In the genomic region with DNA sequence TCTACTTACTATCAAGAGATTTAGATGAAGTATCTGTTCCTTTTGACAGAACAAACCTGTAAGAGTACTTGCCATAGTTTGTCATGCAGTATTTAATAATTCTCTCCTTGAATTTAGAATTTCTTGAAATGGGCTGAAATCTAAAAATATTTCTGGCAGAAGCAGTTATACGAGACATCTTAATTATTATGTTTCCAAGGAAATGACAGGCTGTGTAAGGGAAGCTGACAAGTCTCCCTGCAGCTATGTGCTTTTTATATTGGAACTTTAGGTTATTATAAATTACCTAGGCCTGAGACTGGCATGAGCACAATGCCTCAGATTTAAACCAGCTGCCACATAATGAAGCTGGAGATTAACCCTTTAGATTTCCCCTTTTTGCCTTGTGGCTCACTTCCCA, we compare ENCODE assay signal across 1 cellular context.
TF ChIP-seq lines count a peak whose summit lies in the region.

No MANE protein-coding gene starts in this region.

TF ChIP-seq in WTC11, 78 proteins besides CTCF, POLR2A, EP300 and RAD21 (continued from another document):
- TF ChIP-seq USF2 (CRISPR knock-in tag; IDR thresholded peaks at IDR 0.05) (no peak), SMAD3 (CRISPR knock-in tag; IDR thresholded peaks at IDR 0.05; ENCODE audit: borderline replicate concordance) (no peak), TP53 (CRISPR knock-in tag; IDR thresholded peaks at IDR 0.05) (no peak), CDX4 (CRISPR knock-in tag; IDR thresholded peaks at IDR 0.05; ENCODE audit: borderline replicate concordance) (no peak), ZNF512 (CRISPR knock-in tag; IDR thresholded peaks at IDR 0.05; ENCODE audit: borderline replicate concordance) (no peak), TEAD4 (CRISPR knock-in tag; IDR thresholded peaks at IDR 0.05) (no peak), ZNF396 (CRISPR knock-in tag; IDR thresholded peaks at IDR 0.05; ENCODE audit: borderline replicate concordance) (no peak), ERG (CRISPR knock-in tag; IDR thresholded peaks at IDR 0.05) (no peak)
- TF ChIP-seq, protein P1, sequence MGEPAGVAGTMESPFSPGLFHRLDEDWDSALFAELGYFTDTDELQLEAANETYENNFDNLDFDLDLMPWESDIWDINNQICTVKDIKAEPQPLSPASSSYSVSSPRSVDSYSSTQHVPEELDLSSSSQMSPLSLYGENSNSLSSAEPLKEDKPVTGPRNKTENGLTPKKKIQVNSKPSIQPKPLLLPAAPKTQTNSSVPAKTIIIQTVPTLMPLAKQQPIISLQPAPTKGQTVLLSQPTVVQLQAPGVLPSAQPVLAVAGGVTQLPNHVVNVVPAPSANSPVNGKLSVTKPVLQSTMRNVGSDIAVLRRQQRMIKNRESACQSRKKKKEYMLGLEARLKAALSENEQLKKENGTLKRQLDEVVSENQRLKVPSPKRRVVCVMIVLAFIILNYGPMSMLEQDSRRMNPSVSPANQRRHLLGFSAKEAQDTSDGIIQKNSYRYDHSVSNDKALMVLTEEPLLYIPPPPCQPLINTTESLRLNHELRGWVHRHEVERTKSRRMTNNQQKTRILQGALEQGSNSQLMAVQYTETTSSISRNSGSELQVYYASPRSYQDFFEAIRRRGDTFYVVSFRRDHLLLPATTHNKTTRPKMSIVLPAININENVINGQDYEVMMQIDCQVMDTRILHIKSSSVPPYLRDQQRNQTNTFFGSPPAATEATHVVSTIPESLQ (CRISPR knock-in tag; IDR thresholded peaks at IDR 0.05): no peak
